In the genomic region with DNA sequence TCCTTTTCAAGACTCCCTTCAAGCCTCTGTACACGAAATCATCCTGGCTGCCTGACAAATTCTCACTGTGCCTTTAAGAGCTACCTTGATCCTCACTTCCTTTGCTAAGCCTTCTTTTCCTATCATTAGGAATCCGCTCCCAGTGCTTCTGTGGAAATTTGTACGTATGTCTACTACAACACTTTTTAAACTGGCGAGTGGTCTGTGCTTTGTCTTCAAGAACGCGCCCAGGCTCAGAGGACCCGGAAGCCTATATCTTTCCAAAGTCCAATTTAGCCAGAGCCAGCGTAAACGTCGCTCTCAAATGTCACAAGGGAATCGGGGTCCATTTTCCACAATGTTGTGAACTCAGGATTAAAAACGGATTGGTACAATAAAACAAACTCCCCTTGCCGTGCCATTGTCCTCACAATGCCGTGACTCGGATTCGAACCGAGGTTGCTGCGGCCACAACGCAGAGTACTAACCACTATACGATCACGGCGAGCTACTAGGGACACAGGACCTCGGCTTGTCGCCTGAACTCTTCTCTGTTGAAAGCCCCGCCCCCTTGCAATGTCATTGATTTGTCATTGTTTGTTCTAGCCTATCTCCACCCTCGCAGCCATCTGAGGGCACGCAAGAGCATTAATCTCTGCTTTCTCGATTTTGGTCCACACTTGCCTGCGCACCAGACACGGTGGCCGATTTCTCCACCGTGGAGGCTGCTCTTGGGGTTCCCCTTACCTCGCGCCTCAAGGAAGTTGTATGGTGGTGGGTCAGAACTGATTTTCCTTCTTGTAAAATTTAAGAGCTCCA, we compare ENCODE assay signal across 1 cellular context.
TF ChIP-seq lines count a peak whose summit lies in the region.

No MANE protein-coding gene starts in this region.

TF ChIP-seq in GM12878, 131 proteins besides CTCF, POLR2A, EP300 and RAD21 (continued from another document and continues in another):
- TF ChIP-seq, protein P1, sequence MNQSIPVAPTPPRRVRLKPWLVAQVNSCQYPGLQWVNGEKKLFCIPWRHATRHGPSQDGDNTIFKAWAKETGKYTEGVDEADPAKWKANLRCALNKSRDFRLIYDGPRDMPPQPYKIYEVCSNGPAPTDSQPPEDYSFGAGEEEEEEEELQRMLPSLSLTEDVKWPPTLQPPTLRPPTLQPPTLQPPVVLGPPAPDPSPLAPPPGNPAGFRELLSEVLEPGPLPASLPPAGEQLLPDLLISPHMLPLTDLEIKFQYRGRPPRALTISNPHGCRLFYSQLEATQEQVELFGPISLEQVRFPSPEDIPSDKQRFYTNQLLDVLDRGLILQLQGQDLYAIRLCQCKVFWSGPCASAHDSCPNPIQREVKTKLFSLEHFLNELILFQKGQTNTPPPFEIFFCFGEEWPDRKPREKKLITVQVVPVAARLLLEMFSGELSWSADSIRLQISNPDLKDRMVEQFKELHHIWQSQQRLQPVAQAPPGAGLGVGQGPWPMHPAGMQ (IDR thresholded peaks at IDR 0.05; ENCODE audit: borderline replicate concordance): no peak
- TF ChIP-seq MXI1 (IDR thresholded peaks at IDR 0.05; ENCODE audit: low read depth, low read length) (peak; percentile 65), MEF2B (IDR thresholded peaks at IDR 0.05; ENCODE audit: partially characterized antibody, poor library complexity, severe bottlenecking) (peak; percentile 43), SIN3A (IDR thresholded peaks at IDR 0.05; ENCODE audit: low read depth, low read length) (peak; percentile 72), ZZZ3 (IDR thresholded peaks at IDR 0.05; ENCODE audit: control insufficient read depth, insufficient read length, low read depth) (no peak), HDAC6 (IDR thresholded peaks at IDR 0.05; ENCODE audit: unreplicated experiment) (no peak), ATF7 (IDR thresholded peaks at IDR 0.05; ENCODE audit: low read depth) (peak; percentile 68), MYB (IDR thresholded peaks at IDR 0.05; ENCODE audit: borderline replicate concordance, low read depth, low read length) (no peak), HCFC1 (IDR thresholded peaks at IDR 0.05; ENCODE audit: low read length) (peak; percentile 41; the same call in 1 of the 2 replicates), BMI1 (IDR thresholded peaks at IDR 0.05; ENCODE audit: borderline replicate concordance) (no peak), NR2C2 (IDR thresholded peaks at IDR 0.05; ENCODE audit: borderline replicate concordance, control insufficient read depth, insufficient read length, low read depth) (no peak), EZH2 (IDR thresholded peaks at IDR 0.05; ENCODE audit: borderline replicate concordance, control insufficient read depth, low read depth, low read length) (no peak), GATAD2B (conservative IDR thresholded peaks at IDR 0.05; ENCODE audit: low read depth) (peak; percentile 59; the same call in 1 of the 2 replicates), CEBPB (IDR thresholded peaks at IDR 0.05; ENCODE audit: borderline replicate concordance in 1 of 2, low read depth in 2 of 2, low read length in 2 of 2) (no peak), EED (IDR thresholded peaks at IDR 0.05; ENCODE audit: low read depth) (peak; percentile 73; the same call in 1 of the 2 replicates), NR2C1 (IDR thresholded peaks at IDR 0.05) (no peak), YY1 (IDR thresholded peaks at IDR 0.05; ENCODE audit: low read depth, low read length) (no peak; the same call in 1 of the 2 replicates), BRCA1 (IDR thresholded peaks at IDR 0.05; ENCODE audit: low read depth, low read length) (no peak), NR2F1 (conservative IDR thresholded peaks at IDR 0.05) (no peak; the same call in 1 of the 2 replicates), TAF1 (IDR thresholded peaks at IDR 0.05; ENCODE audit: borderline replicate concordance, low read depth, low read length) (peak; percentile 88), SPI1 (IDR thresholded peaks at IDR 0.05; ENCODE audit: borderline replicate concordance, insufficient read depth, low read depth, low read length) (no peak), CREM (IDR thresholded peaks at IDR 0.05; ENCODE audit: low read depth) (peak; percentile 88), NBN (IDR thresholded peaks at IDR 0.05) (peak; percentile 86), E2F4 (IDR thresholded peaks at IDR 0.05; ENCODE audit: low read depth, low read length) (no peak), RUNX3 (IDR thresholded peaks at IDR 0.05; ENCODE audit: low read length) (peak; percentile 93), REST (IDR thresholded peaks at IDR 0.05; ENCODE audit: low read depth, low read length) (no peak), PBX3 (IDR thresholded peaks at IDR 0.05; ENCODE audit: insufficient replicate concordance, low read depth, low read length) (peak; percentile 71), ZNF217 (IDR thresholded peaks at IDR 0.05) (0 out of 2 replicates have a peak, but pooled peaks have one; percentile 57), WRNIP1 (IDR thresholded peaks at IDR 0.05; ENCODE audit: borderline replicate concordance, low read depth, low read length) (no peak), PAX5 (IDR thresholded peaks at IDR 0.05; ENCODE audit: borderline replicate concordance, low read depth, low read length) (peak; percentile 96), IKZF2 (IDR thresholded peaks at IDR 0.05) (peak; percentile 69 to 70; a peak in 3 of 4 replicates), STAT3 (IDR thresholded peaks at IDR 0.05; ENCODE audit: low read depth, low read length) (0 out of 2 replicates have a peak, but pooled peaks have one; percentile 58), TCF3 (IDR thresholded peaks at IDR 0.05; ENCODE audit: borderline replicate concordance, insufficient read depth, low read depth, low read length) (0 out of 2 replicates have a peak, but pooled peaks have one; percentile 49), RAD51 (IDR thresholded peaks at IDR 0.05) (no peak), PML (IDR thresholded peaks at IDR 0.05; ENCODE audit: low read length) (peak; percentile 72), FOXM1 (IDR thresholded peaks at IDR 0.05; ENCODE audit: low read depth, low read length) (no peak), ZNF24 (IDR thresholded peaks at IDR 0.05) (peak; percentile 100), MLLT1 (IDR thresholded peaks at IDR 0.05) (no peak; the same call in 1 of the 2 replicates)
- TF ChIP-seq, protein P2, sequence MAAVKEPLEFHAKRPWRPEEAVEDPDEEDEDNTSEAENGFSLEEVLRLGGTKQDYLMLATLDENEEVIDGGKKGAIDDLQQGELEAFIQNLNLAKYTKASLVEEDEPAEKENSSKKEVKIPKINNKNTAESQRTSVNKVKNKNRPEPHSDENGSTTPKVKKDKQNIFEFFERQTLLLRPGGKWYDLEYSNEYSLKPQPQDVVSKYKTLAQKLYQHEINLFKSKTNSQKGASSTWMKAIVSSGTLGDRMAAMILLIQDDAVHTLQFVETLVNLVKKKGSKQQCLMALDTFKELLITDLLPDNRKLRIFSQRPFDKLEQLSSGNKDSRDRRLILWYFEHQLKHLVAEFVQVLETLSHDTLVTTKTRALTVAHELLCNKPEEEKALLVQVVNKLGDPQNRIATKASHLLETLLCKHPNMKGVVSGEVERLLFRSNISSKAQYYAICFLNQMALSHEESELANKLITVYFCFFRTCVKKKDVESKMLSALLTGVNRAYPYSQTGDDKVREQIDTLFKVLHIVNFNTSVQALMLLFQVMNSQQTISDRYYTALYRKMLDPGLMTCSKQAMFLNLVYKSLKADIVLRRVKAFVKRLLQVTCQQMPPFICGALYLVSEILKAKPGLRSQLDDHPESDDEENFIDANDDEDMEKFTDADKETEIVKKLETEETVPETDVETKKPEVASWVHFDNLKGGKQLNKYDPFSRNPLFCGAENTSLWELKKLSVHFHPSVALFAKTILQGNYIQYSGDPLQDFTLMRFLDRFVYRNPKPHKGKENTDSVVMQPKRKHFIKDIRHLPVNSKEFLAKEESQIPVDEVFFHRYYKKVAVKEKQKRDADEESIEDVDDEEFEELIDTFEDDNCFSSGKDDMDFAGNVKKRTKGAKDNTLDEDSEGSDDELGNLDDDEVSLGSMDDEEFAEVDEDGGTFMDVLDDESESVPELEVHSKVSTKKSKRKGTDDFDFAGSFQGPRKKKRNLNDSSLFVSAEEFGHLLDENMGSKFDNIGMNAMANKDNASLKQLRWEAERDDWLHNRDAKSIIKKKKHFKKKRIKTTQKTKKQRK (IDR thresholded peaks at IDR 0.05; ENCODE audit: low read depth, low read length): no peak
- TF ChIP-seq, protein P3, sequence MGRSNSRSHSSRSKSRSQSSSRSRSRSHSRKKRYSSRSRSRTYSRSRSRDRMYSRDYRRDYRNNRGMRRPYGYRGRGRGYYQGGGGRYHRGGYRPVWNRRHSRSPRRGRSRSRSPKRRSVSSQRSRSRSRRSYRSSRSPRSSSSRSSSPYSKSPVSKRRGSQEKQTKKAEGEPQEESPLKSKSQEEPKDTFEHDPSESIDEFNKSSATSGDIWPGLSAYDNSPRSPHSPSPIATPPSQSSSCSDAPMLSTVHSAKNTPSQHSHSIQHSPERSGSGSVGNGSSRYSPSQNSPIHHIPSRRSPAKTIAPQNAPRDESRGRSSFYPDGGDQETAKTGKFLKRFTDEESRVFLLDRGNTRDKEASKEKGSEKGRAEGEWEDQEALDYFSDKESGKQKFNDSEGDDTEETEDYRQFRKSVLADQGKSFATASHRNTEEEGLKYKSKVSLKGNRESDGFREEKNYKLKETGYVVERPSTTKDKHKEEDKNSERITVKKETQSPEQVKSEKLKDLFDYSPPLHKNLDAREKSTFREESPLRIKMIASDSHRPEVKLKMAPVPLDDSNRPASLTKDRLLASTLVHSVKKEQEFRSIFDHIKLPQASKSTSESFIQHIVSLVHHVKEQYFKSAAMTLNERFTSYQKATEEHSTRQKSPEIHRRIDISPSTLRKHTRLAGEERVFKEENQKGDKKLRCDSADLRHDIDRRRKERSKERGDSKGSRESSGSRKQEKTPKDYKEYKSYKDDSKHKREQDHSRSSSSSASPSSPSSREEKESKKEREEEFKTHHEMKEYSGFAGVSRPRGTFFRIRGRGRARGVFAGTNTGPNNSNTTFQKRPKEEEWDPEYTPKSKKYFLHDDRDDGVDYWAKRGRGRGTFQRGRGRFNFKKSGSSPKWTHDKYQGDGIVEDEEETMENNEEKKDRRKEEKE (IDR thresholded peaks at IDR 0.05): no peak
- TF ChIP-seq, protein P4, sequence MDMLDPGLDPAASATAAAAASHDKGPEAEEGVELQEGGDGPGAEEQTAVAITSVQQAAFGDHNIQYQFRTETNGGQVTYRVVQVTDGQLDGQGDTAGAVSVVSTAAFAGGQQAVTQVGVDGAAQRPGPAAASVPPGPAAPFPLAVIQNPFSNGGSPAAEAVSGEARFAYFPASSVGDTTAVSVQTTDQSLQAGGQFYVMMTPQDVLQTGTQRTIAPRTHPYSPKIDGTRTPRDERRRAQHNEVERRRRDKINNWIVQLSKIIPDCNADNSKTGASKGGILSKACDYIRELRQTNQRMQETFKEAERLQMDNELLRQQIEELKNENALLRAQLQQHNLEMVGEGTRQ (IDR thresholded peaks at IDR 0.05; ENCODE audit: borderline replicate concordance, low read depth, low read length): no peak
